Comparison of ENCODE assay signal across 8 cellular contexts in the genomic region with DNA sequence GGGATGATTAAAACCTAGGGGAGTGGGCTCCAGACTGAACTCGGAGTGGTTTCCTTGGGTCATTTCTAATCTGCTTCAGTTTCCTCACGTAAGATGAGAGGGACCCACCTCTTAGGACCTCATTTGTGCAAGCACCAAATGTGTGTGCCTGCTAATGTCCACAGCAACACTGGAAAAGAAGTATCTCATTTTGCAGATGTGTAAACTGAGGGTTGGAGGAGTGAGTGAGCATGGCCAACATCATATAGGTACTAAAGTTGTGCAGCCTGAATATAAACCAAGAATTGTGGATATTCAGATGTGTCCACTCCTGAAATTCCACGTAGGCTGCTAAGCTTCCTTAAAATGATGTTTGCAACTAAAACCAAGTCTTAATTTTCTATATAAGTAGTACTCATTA. TPM values are rescaled to one million over a fixed set of nuclear protein-coding genes. Genes with fewer than 3 reads are reported as not detected.
DNase-seq lines count a peak whose midpoint lies in the region; ATAC-seq and TF ChIP-seq lines count a peak whose summit lies in the region.

No MANE protein-coding gene starts in this region.

- H3K27ac Mint-ChIP-seq in activated T-cell treated with anti-CD3 and anti-CD28 coated beads, Interleukin-2, amount 50 U/mL, for 24 hours = peak overlapping the region; percentile 85

- ATAC-seq in HG03521 (IDR thresholded peaks at IDR 0.05; ENCODE audit: unreplicated experiment) = no peak
- ATAC-seq in HG02763 (IDR thresholded peaks at IDR 0.05; ENCODE audit: unreplicated experiment) = no peak

- no peak overlapping the region for H3K4me2 ChIP-seq in mesenchymal stem cell (ENCODE audit: low read length, poor library complexity, severe bottlenecking)

- peaks cover 20% of the 10 kb centered on the region for H3K4me1 Mint-ChIP-seq in activated T-cell treated with anti-CD3 and anti-CD28 coated beads, Interleukin-2, amount 50 U/mL, for 24 hours (ENCODE audit: low read depth)

- WGBS in mesenchymal stem cell = 92% methylated on average over 3 of the region's 3 CpGs
- 98% methylated on average over 3 of the region's 3 CpGs for WGBS in thymus

- H3K23ac ChIP-seq in mesenchymal stem cell (ENCODE audit: low read length in 2 of 2) = no peak overlapping the region

- H3K36me3 ChIP-seq in ascending aorta = no peaks in the 10 kb centered on the region
- H3K36me3 ChIP-seq in mesenchymal stem cell (ENCODE audit: control insufficient read depth in 1 of 2, insufficient read depth in 2 of 2, low read depth in 1 of 2, low read length in 2 of 2) = peaks cover 3 to 6% of the 10 kb centered on the region in 2 experiments
- no peaks in the 10 kb centered on the region for H3K36me3 ChIP-seq in thymus (ENCODE audit: control insufficient read depth, insufficient read depth)

- H3K27me3 ChIP-seq in ascending aorta = no peaks in the 10 kb centered on the region
- H3K27me3 ChIP-seq in mesenchymal stem cell (ENCODE audit: control insufficient read depth in 1 of 2, insufficient read depth in 1 of 2, low read length in 2 of 2) = no peaks in the 10 kb centered on the region
- no peaks in the 10 kb centered on the region for H3K27me3 ChIP-seq in thymus (ENCODE audit: control insufficient read depth, insufficient read depth)

- H3K36me3 Mint-ChIP-seq in activated T-cell treated with anti-CD3 and anti-CD28 coated beads, Interleukin-2, amount 50 U/mL, for 24 hours (ENCODE audit: low read depth) = no peaks in the 10 kb centered on the region

- peak overlapping the region; percentile 94 for H4K8ac ChIP-seq in mesenchymal stem cell (ENCODE audit: low read length)

- no peak overlapping the region for H2AFZ ChIP-seq in mesenchymal stem cell (ENCODE audit: low read depth, low read length)

- H3K9me3 Mint-ChIP-seq in activated T-cell treated with anti-CD3 and anti-CD28 coated beads, Interleukin-2, amount 50 U/mL, for 24 hours = no peaks in the 10 kb centered on the region

- H2BK12ac ChIP-seq in mesenchymal stem cell (ENCODE audit: low read length in 2 of 2) = peak overlapping the region; percentile 75 to 80

- peak overlapping the region; percentile 40 for H3K9ac ChIP-seq in mesenchymal stem cell (ENCODE audit: low read length)

- no peak overlapping the region for H2BK5ac ChIP-seq in mesenchymal stem cell (ENCODE audit: low read depth, low read length, poor library complexity, severe bottlenecking)

- peak overlapping the region; percentile 91 to 95 for H3K18ac ChIP-seq in mesenchymal stem cell (ENCODE audit: low read depth in 1 of 2, low read length in 2 of 2)

- H2BK15ac ChIP-seq in mesenchymal stem cell (ENCODE audit: low read depth, poor library complexity, severe bottlenecking) = no peak overlapping the region

- peak overlapping the region; percentile 13 for H2BK120ac ChIP-seq in mesenchymal stem cell (ENCODE audit: low read depth, low read length)

- H3K14ac ChIP-seq in mesenchymal stem cell (ENCODE audit: low read length in 2 of 2) = no peak overlapping the region

- peak overlapping the region; percentile 87 for H4K91ac ChIP-seq in mesenchymal stem cell (ENCODE audit: low read length)

- H3K27ac ChIP-seq in ascending aorta (peak overlapping the region; percentile 77 to 80), mesenchymal stem cell (ENCODE audit: low read length, poor library complexity, severe bottlenecking) (peak overlapping the region; percentile 95), thymus (ENCODE audit: low read depth) (peak overlapping the region; percentile 95)

- intact Hi-C loops in ascending aorta (cut with DNase I) = loop anchor here (1.0 kb wide), 1 partner anchor 10 kb away; no protein-coding TSS in a partner anchor

- no peak overlapping the region for H3K4me3 ChIP-seq in ascending aorta
- peak overlapping the region in 1 of 2 experiments; percentile 50 for H3K4me3 ChIP-seq in mesenchymal stem cell (ENCODE audit: insufficient read depth in 1 of 2, low read depth in 1 of 2, low read length in 2 of 2)
- no peak overlapping the region for H3K4me3 ChIP-seq in thymus (ENCODE audit: low read length)

- peak overlapping the region; percentile 67 for H2AK5ac ChIP-seq in mesenchymal stem cell (ENCODE audit: low read length, severe bottlenecking)

- no peak for DNase-seq in activated T-cell treated with anti-CD3 and anti-CD28 coated beads, Interleukin-2, amount 50 U/mL, for 24 hours
- DNase-seq in activated T-cell treated with anti-CD3 and anti-CD28 coated beads for 4 hours = no peak
- no peak for DNase-seq in ascending aorta (ENCODE audit: low spot score in 2 of 2)
- DNase-seq in mesenchymal stem cell = no peak
- no peak for DNase-seq in stimulated activated CD8-positive, alpha-beta memory T cell treated with anti-CD3 and anti-CD28 coated beads, Interleukin-4, amount 100 ng/mL, for 48 hours

- H3K4me1 ChIP-seq in ascending aorta = peaks cover 36 to 81% of the 10 kb centered on the region in 2 donors
- peaks cover 21% of the 10 kb centered on the region for H3K4me1 ChIP-seq in mesenchymal stem cell (ENCODE audit: control insufficient read depth, insufficient read depth, low read depth, low read length)
- H3K4me1 ChIP-seq in thymus (ENCODE audit: control insufficient read depth, insufficient read depth, low read length) = peaks cover 23% of the 10 kb centered on the region

- TF ChIP-seq CTCF in ascending aorta (IDR thresholded peaks at IDR 0.05) = no peak

- no peaks in the 10 kb centered on the region for H3K27me3 Mint-ChIP-seq in activated T-cell treated with anti-CD3 and anti-CD28 coated beads, Interleukin-2, amount 50 U/mL, for 24 hours

- H3K79me1 ChIP-seq in mesenchymal stem cell (replicated peaks; ENCODE audit: low read length, poor library complexity, severe bottlenecking) = peaks cover 23% of the 10 kb centered on the region

- H3K4ac ChIP-seq in mesenchymal stem cell (ENCODE audit: low read depth in 1 of 2, low read length in 2 of 2) = peak overlapping the region in 1 of 2 experiments; percentile 56

- H3K4me3 Mint-ChIP-seq in activated T-cell treated with anti-CD3 and anti-CD28 coated beads, Interleukin-2, amount 50 U/mL, for 24 hours = no peak overlapping the region

- H3K9me3 ChIP-seq in ascending aorta = no peaks in the 10 kb centered on the region
- no peaks in the 10 kb centered on the region for H3K9me3 ChIP-seq in mesenchymal stem cell (ENCODE audit: control insufficient read depth, low read length)
- H3K9me3 ChIP-seq in thymus (ENCODE audit: control insufficient read depth) = no peaks in the 10 kb centered on the region

RNA-seq across cellular contexts. Expression of gene GADD45A, which starts 51.7 kb away (rescaled TPM):
- 111 TPM for total RNA-seq in ascending aorta
- polyA plus RNA-seq in mesenchymal stem cell (2013, experiment 1 of 2) = 46.4 TPM
- polyA plus RNA-seq in mesenchymal stem cell (2013, experiment 2 of 2) = 48.5 TPM
- polyA plus RNA-seq in thymus = 182 TPM
